19 cellular contexts compared by ENCODE assay signal in genomic region chr6:148790817-148791216, GRCh38. TPM values are rescaled to one million over a fixed set of nuclear protein-coding genes. Genes with fewer than 3 reads are reported as not detected.
DNase-seq lines count a peak whose midpoint lies in the region; ATAC-seq and TF ChIP-seq lines count a peak whose summit lies in the region.
"Had no signal": no experiment of that assay in that cellular context is flagged by ENCODE, and none has a peak within 500 bp of the region (broad histone marks: within the 10 kb centered on the region; RNA-seq: fewer than 3 reads in every experiment).

No MANE protein-coding gene starts in this region.

- ATAC-seq in GM19468 (IDR thresholded peaks at IDR 0.05; ENCODE audit: extremely low read depth, unreplicated experiment) (peak; percentile 58), HG03354 (IDR thresholded peaks at IDR 0.05; ENCODE audit: poor library complexity, severe bottlenecking, unreplicated experiment) (peak; percentile 83), naive B cell (ENCODE audit: low read depth in 2 of 2) (peak; percentile 68 to 73), GM19467 (IDR thresholded peaks at IDR 0.05; ENCODE audit: unreplicated experiment) (no peak)
- ATAC-seq: HepG2, Right ventricle myocardium inferior, T-cell had no signal

- peaks cover 0 to 14% (median 7%) of the 10 kb centered on the region in 7 donors for H3K9me3 Mint-ChIP-seq in naive B cell
- H3K9me3 Mint-ChIP-seq: activated naive CD8-positive, alpha-beta T cell treated with anti-CD3 and anti-CD28 coated beads, Interleukin-2, amount 10 ng/mL, durations not matched to agents 7 days and 5 days had no signal

- H3K27ac Mint-ChIP-seq in naive B cell, result peak overlapping the region in 2 of 6 donors; percentile 22 to 49
- H3K27ac Mint-ChIP-seq: activated CD4-positive, alpha-beta memory T cell treated with anti-CD3 and anti-CD28 coated beads, Interleukin-2, amount 10 ng/mL, durations not matched to agents 7 days and 5 days; activated naive CD8-positive, alpha-beta T cell treated with anti-CD3 and anti-CD28 coated beads, Interleukin-2, amount 10 ng/mL, durations not matched to agents 7 days and 5 days; dendritic cell treated with granulocyte-macrophage colony-stimulating factor and Interleukin-4, amounts not matched to agents 40 ng/mL and 50 ng/mL, for 4 days had no signal

- no peak for TF ChIP-seq CTCF in GM10266 (IDR thresholded peaks at IDR 0.05; ENCODE audit: control insufficient read depth, insufficient read depth, low read depth, missing control alignments)

- peaks cover 0 to 9% of the 10 kb centered on the region in 2 donors for H3K36me3 Mint-ChIP-seq in naive B cell
- H3K36me3 Mint-ChIP-seq: activated naive CD8-positive, alpha-beta T cell treated with anti-CD3 and anti-CD28 coated beads, Interleukin-2, amount 10 ng/mL, durations not matched to agents 7 days and 5 days; T-cell had no signal

- peaks cover 25 to 53% (median 45%) of the 10 kb centered on the region in 3 donors for H3K4me1 Mint-ChIP-seq in naive B cell
- H3K4me1 Mint-ChIP-seq: activated CD4-positive, alpha-beta memory T cell treated with anti-CD3 and anti-CD28 coated beads, Interleukin-2, amount 10 ng/mL, durations not matched to agents 7 days and 5 days; activated naive CD8-positive, alpha-beta T cell treated with anti-CD3 and anti-CD28 coated beads, Interleukin-2, amount 10 ng/mL, durations not matched to agents 7 days and 5 days; T-cell had no signal

- H3K27me3 Mint-ChIP-seq in naive B cell, result no peaks in the 10 kb centered on the region

- DNase-seq in GM10266 (ENCODE audit: extremely low spot score) (peak; percentile 31), naive B cell (no peak), nucleus accumbens (lab: John Stamatoyannopoulos, UW) (no peak), AG08396 (ENCODE audit: low spot score) (no peak)
- DNase-seq in activated CD4-positive, alpha-beta T cell treated with anti-CD3 and anti-CD28 coated beads for 1 hour, result no peak
- DNase-seq: activated CD4-positive, alpha-beta memory T cell treated with anti-CD3 and anti-CD28 coated beads, Interleukin-2, amount 10 ng/mL, durations not matched to agents 7 days and 5 days; activated naive CD8-positive, alpha-beta T cell treated with anti-CD3 and anti-CD28 coated beads, Interleukin-2, amount 10 ng/mL, durations not matched to agents 7 days and 5 days; brain microvascular endothelial cell; GDM1; GOT3; NCI-H446 treated with DMSO at 0.1 percent for 48 hours; stimulated activated CD4-positive, alpha-beta T cell treated with anti-CD3 and anti-CD28 coated beads, Interleukin-4, amount 100 ng/mL, for 24 hours; T-cell had no signal

- H3K4me3 Mint-ChIP-seq in naive B cell, result peak overlapping the region in 1 of 8 donors; percentile 15
- H3K4me3 Mint-ChIP-seq: activated CD4-positive, alpha-beta memory T cell treated with anti-CD3 and anti-CD28 coated beads, Interleukin-2, amount 10 ng/mL, durations not matched to agents 7 days and 5 days; activated naive CD8-positive, alpha-beta T cell treated with anti-CD3 and anti-CD28 coated beads, Interleukin-2, amount 10 ng/mL, durations not matched to agents 7 days and 5 days; dendritic cell treated with granulocyte-macrophage colony-stimulating factor and Interleukin-4, amounts not matched to agents 40 ng/mL and 50 ng/mL, for 4 days; T-cell had no signal

RNA-seq across cellular contexts. Expression of gene UST, which starts 44.0 kb away (rescaled TPM):
- polyA plus RNA-seq in naive B cell (ENCODE audit: low read depth in 6 of 6), result 1 to 10 TPM; 2.8 to 7.2 (median 5.2) TPM
- polyA plus RNA-seq: HepG2 had no signal
